24 cellular contexts compared by ENCODE assay signal in the genomic region with DNA sequence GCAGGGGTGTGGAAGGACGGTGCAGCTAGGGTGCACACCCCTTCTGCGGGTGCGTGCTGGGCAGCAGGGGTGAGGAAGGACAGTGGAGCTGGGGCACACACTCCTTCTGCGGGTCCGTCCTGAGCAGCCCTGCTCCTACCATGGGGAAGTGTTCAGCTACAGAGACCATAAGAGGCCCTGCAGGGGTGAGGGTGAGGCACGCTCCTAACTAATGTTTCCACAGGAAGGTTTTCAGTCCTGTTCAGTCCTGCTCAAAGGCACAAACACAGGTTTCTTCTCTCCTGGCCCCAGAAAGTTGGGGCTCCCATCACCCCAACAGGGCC. TPM values are rescaled to one million over a fixed set of nuclear protein-coding genes. Genes with fewer than 3 reads are reported as not detected.
DNase-seq lines count a peak whose midpoint lies in the region; ATAC-seq, FAIRE-seq and TF ChIP-seq lines count a peak whose summit lies in the region.
"Had no signal": no experiment of that assay in that cellular context is flagged by ENCODE, and none has a peak within 500 bp of the region (broad histone marks: within the 10 kb centered on the region; RNA-seq: fewer than 3 reads in every experiment).

No MANE protein-coding gene starts in this region.

- FAIRE-seq in K562 (lab: Jason Lieb, UNC), result no peak
- FAIRE-seq: endothelial cell of umbilical vein had no signal

- no TSS peak for BruUV-seq in K562 (replicated peaks; lab: Mats Ljungman, UMichigan)

- CTCF ChIA-PET in K562 (lab: Yijun Ruan, JAX; ENCODE audit: low intra/inter-chr PET ratio), result no interaction called here

- H3K27me3 ChIP-seq in HL-60 (ENCODE audit: insufficient read depth, poor library complexity, severe bottlenecking), result no peaks in the 10 kb centered on the region
- no peaks in the 10 kb centered on the region for H3K27me3 ChIP-seq in K562 (ENCODE audit: control insufficient read depth in 2 of 2, insufficient read depth in 2 of 2, low read length in 2 of 2)
- H3K27me3 ChIP-seq in neutrophil, result no peaks in the 10 kb centered on the region

- no peaks in the 10 kb centered on the region for H3K79me2 ChIP-seq in K562 (ENCODE audit: control insufficient read depth, insufficient read depth, low read length)

- H3K4me3 ChIP-seq in HL-60 (replicated peaks; ENCODE audit: insufficient read depth, low read length) (no peak overlapping the region), K562 (no peak overlapping the region), neutrophil (ENCODE audit: low read depth in 1 of 2, low read length in 1 of 2) (peak overlapping the region; percentile 96 to 100)
- H3K4me3 ChIP-seq: gastrocnemius medialis, prostate gland had no signal

- peaks cover 3% of the 10 kb centered on the region for H3K9me1 ChIP-seq in K562 (ENCODE audit: control insufficient read depth, insufficient read depth, low read length)

- no peak for TF ChIP-seq POLR2A in K562 (conservative IDR thresholded peaks at IDR 0.05)

- H3K9me3 ChIP-seq in K562 (replicated peaks; ENCODE audit: control insufficient read depth, insufficient read depth, low read depth, low read length) (no peaks in the 10 kb centered on the region), neutrophil (no peaks in the 10 kb centered on the region)
- H3K9me3 ChIP-seq: gastrocnemius medialis, prostate gland, SK-N-SH had no signal

- POLR2A ChIA-PET in K562 (lab: Yijun Ruan, JAX), result interaction anchor here (1.0 to 1.5 kb wide), 3 partner anchors 9 to 26 kb away, joined by 3 to 4 read pairs (median 4); no protein-coding TSS in a partner anchor

- H2AFZ ChIP-seq in K562 (ENCODE audit: low read depth, low read length), result no peak overlapping the region

- intact Hi-C loops in K562 (cut with micrococcal nuclease), result loop anchor here (2.0 kb wide), 1 partner anchor 25 kb away; no protein-coding TSS in a partner anchor

- H3K4me2 ChIP-seq in K562 (ENCODE audit: insufficient read depth, low read length), result no peak overlapping the region
- H3K4me2 ChIP-seq: SK-N-SH had no signal

- in situ Hi-C loops in K562 (cut with MboI), result no loop called here
- in situ Hi-C loops in ACHN (cut with HindIII; ENCODE audit: low pct_ligation_motif_present, low pct_unique_long_range_greater_than_20kb, low sequenced_read_pairs), result no loop called here

- TF ChIP-seq CTCF in HL-60 (IDR thresholded peaks at IDR 0.05; ENCODE audit: insufficient read depth, low read length), result no peak
- no peak for TF ChIP-seq CTCF in K562 (IDR thresholded peaks at IDR 0.05 in 2 of 3, conservative IDR thresholded peaks at IDR 0.05 in 1 of 3; ENCODE audit: insufficient read depth in 2 of 3, low read depth in 1 of 3, low read length in 3 of 3)
- TF ChIP-seq CTCF in neutrophil (IDR thresholded peaks at IDR 0.05), result no peak

- H3K27ac ChIP-seq in HL-60 (replicated peaks) (peak overlapping the region; percentile 90), K562 (ENCODE audit: extremely low read depth, low read depth, low read length) (peak overlapping the region; percentile 92; the same call in 1 of the 3 replicates), neutrophil (peak overlapping the region; percentile 100), caudate nucleus (ENCODE audit: low read depth, low read length) (no peak overlapping the region)
- H3K27ac ChIP-seq: gastrocnemius medialis, WERI-Rb-1 had no signal

- TF ChIP-seq RAD21 in K562 (CRISPR knock-in tag; conservative IDR thresholded peaks at IDR 0.05 in 1 of 2, IDR thresholded peaks at IDR 0.05 in 1 of 2), result no peak

- DNase-seq in HL-60 (ENCODE audit: low read depth in 1 of 2, low spot score in 1 of 2) (peak; percentile 90 to 92), NOMO-1 treated with DMSO at 0.1 percent for 48 hours (lab: John Stamatoyannopoulos, UW; ENCODE audit: unreplicated experiment) (peak; percentile 67), K562 (ENCODE audit: extremely low read depth in 1 of 4, low spot score in 3 of 4) (no peak), ACHN (no peak), caudate nucleus (lab: John Stamatoyannopoulos, UW) (no peak), NCI-H2107 treated with DMSO at 0.1 percent for 48 hours (lab: John Stamatoyannopoulos, UW; ENCODE audit: unreplicated experiment) (no peak), activated gamma-delta T cell treated with Interleukin-2 at 50 U/mL for 16 hours (no peak)
- DNase-seq: activated gamma-delta T cell; C1 segment of cervical spinal cord; EL; gastrocnemius medialis; NCI-H1694 treated with DMSO at 0.1 percent for 48 hours; SK-N-SH; stimulated activated CD4-positive, alpha-beta T cell treated with anti-CD3 and anti-CD28 coated beads, Interleukin-12 subunit alpha, Interleukin-12 subunit beta, amount 100 ng/mL, for 4 hours; stimulated activated naive CD4-positive, alpha-beta T cell treated with Interleukin-2 at 50 U/mL for 16 hours; WERI-Rb-1 had no signal

- ATAC-seq in K562, result no peak
- ATAC-seq: gastrocnemius medialis had no signal

- H4K20me1 ChIP-seq in K562 (replicated peaks; ENCODE audit: control insufficient read depth, insufficient read depth, low read length), result no peaks in the 10 kb centered on the region

- peak overlapping the region in 1 of 2 experiments; percentile 78; a peak in 1 of 4 replicates for H3K9ac ChIP-seq in K562 (ENCODE audit: insufficient read depth in 1 of 2, low read depth in 2 of 2, low read length in 2 of 2)
- H3K9ac ChIP-seq: SK-N-SH had no signal

- H3K36me3 ChIP-seq in K562 (ENCODE audit: control insufficient read depth, insufficient read depth, low read length) (peaks cover 38% of the 10 kb centered on the region; the same call in 1 of the 3 replicates), neutrophil (peaks cover 45% of the 10 kb centered on the region)

- peaks cover 40 to 60% of the 10 kb centered on the region in 2 experiments for H3K4me1 ChIP-seq in K562 (replicated peaks in 1 of 2; ENCODE audit: control insufficient read depth in 2 of 2, insufficient read depth in 2 of 2, low read length in 2 of 2)
- peaks cover 43 to 49% of the 10 kb centered on the region in 2 experiments for H3K4me1 ChIP-seq in neutrophil (ENCODE audit: control insufficient read depth in 1 of 2, insufficient read depth in 1 of 2, low read depth in 1 of 2, low read length in 1 of 2)
- H3K4me1 ChIP-seq: gastrocnemius medialis had no signal

- 82% methylated on average over 5 of the region's 6 CpGs for WGBS in K562 (ENCODE audit: insufficient coverage, low coverage, missing lambda C conversion rate)

- no peak for TF ChIP-seq EP300 in K562 (IDR thresholded peaks at IDR 0.05; ENCODE audit: low read length)

RNA-seq across cellular contexts. Expression of a gene that starts 3.3 kb away (rescaled TPM):
- 8.0 and 37.9 TPM in 2 replicates for total RNA-seq in K562 (2011; cell fraction: chromatin; rRNA removed; ENCODE audit: low replicate concordance)
- 34.7 and 35.9 TPM in 2 replicates for total RNA-seq in K562 (2011; cell fraction: nucleolus; rRNA removed)
- total RNA-seq in K562 (2011; cell fraction: nucleoplasm; rRNA removed), result 11.8 and 15.8 TPM in 2 replicates
- total RNA-seq in K562 (2014; rRNA removed), result 2.9 and 3.3 TPM in 2 replicates
- total RNA-seq in K562 (2014; rRNA removed; fragmentation: Illumina TruSeq; extraction: Trizol), result 0.19 and 0.25 TPM in 2 replicates
- total RNA-seq in K562 (2015; rRNA removed; fragmentation: Illumina TruSeq; extraction: Trizol), result 1.0 TPM in 2 replicates
- 6.1 and 7.0 TPM in 2 replicates for total RNA-seq in K562 (2021)
- 1.5 and 5.8 TPM in 2 replicates for polyA plus RNA-seq in K562 (2011; rRNA removed)
- 5.3 and 5.8 TPM in 2 replicates for polyA plus RNA-seq in K562 (2011; cell fraction: cytosol; rRNA removed)
- polyA plus RNA-seq in K562 (2011; cell fraction: nucleus; rRNA removed), result 42.9 and 49.0 TPM in 2 replicates
- 4.0 and 16.8 TPM in 2 replicates for polyA plus RNA-seq in K562 (2012)
- polyA plus RNA-seq in K562 (2014; fragmentation: Illumina TruSeq; extraction: Trizol), result 1.1 and 3.4 TPM in 2 replicates
- under 1 TPM; 0.07 to 0.14 TPM for polyA plus RNA-seq in K562 (2014; fragmentation: Nextera tagmentation; extraction: Ambion mirVana)
- 5.0 and 7.2 TPM in 2 replicates for polyA plus RNA-seq in K562 (2014; rRNA removed)
- polyA minus RNA-seq in K562 (2011; rRNA and poly(A)+ RNA removed), result 1.0 and 1.6 TPM in 2 replicates
- 3.1 and 5.6 TPM in 2 replicates for polyA minus RNA-seq in K562 (2011; cell fraction: cytosol; rRNA and poly(A)+ RNA removed)
- 14.7 and 18.5 TPM in 2 replicates for polyA minus RNA-seq in K562 (2011; cell fraction: nucleus; rRNA and poly(A)+ RNA removed)

RNA-seq across cellular contexts. Expression of a gene that starts 28.8 kb away (rescaled TPM):
- 97.4 and 177 TPM in 2 replicates for total RNA-seq in K562 (2011; cell fraction: chromatin; rRNA removed; ENCODE audit: low replicate concordance)
- total RNA-seq in K562 (2011; cell fraction: nucleolus; rRNA removed), result 93.2 and 103 TPM in 2 replicates
- 81.1 and 81.7 TPM in 2 replicates for total RNA-seq in K562 (2011; cell fraction: nucleoplasm; rRNA removed)
- total RNA-seq in K562 (2014; rRNA removed) (35.1 and 44.2 TPM in 2 replicates), K562 (2014; rRNA removed; fragmentation: Illumina TruSeq; extraction: Trizol) (21.0 and 22.1 TPM in 2 replicates), K562 (2015; rRNA removed; fragmentation: Illumina TruSeq; extraction: Trizol) (23.3 and 27.0 TPM in 2 replicates), K562 (2021) (56.6 and 56.7 TPM in 2 replicates)
- polyA plus RNA-seq in K562 (2011; rRNA removed) (39.3 and 45.1 TPM in 2 replicates), K562 (2014; fragmentation: Illumina TruSeq; extraction: Trizol) (28.4 and 35.5 TPM in 2 replicates), K562 (2014; fragmentation: Nextera tagmentation; extraction: Ambion mirVana) (1 to 10 TPM; 4.3 to 4.4 TPM), K562 (2014; rRNA removed) (32.0 and 33.0 TPM in 2 replicates)
- 33.2 and 44.0 TPM in 2 replicates for polyA plus RNA-seq in K562 (2011; cell fraction: cytosol; rRNA removed)
- polyA plus RNA-seq in K562 (2011; cell fraction: nucleus; rRNA removed), result 79.4 and 99.6 TPM in 2 replicates
- polyA plus RNA-seq in K562 (2012), result 29.8 and 48.0 TPM in 2 replicates
- polyA minus RNA-seq in K562 (2011; rRNA and poly(A)+ RNA removed), result 36.7 and 39.5 TPM in 2 replicates
- 29.7 and 33.5 TPM in 2 replicates for polyA minus RNA-seq in K562 (2011; cell fraction: cytosol; rRNA and poly(A)+ RNA removed)
- polyA minus RNA-seq in K562 (2011; cell fraction: nucleus; rRNA and poly(A)+ RNA removed), result 35.9 and 60.8 TPM in 2 replicates

RNA-seq across cellular contexts. Expression of a gene that starts 28.8 kb away (rescaled TPM):
- total RNA-seq in K562 (2011; cell fraction: chromatin; rRNA removed; ENCODE audit: low replicate concordance), result 15.4 and 25.5 TPM in 2 replicates
- total RNA-seq in K562 (2011; cell fraction: nucleolus; rRNA removed), result 20.5 and 22.4 TPM in 2 replicates
- 21.4 and 24.6 TPM in 2 replicates for total RNA-seq in K562 (2011; cell fraction: nucleoplasm; rRNA removed)
- total RNA-seq in K562 (2014; rRNA removed), result 36.3 and 44.4 TPM in 2 replicates
- total RNA-seq in K562 (2014; rRNA removed; fragmentation: Illumina TruSeq; extraction: Trizol), result 19.2 and 24.5 TPM in 2 replicates
- 46.6 and 48.8 TPM in 2 replicates for total RNA-seq in K562 (2015; rRNA removed; fragmentation: Illumina TruSeq; extraction: Trizol)
- total RNA-seq in K562 (2021), result 69.3 and 72.9 TPM in 2 replicates
- polyA plus RNA-seq in K562 (2011; rRNA removed), result 37.3 and 40.1 TPM in 2 replicates
- polyA plus RNA-seq in K562 (2011; cell fraction: cytosol; rRNA removed), result 31.7 and 75.7 TPM in 2 replicates
- 45.8 and 50.3 TPM in 2 replicates for polyA plus RNA-seq in K562 (2011; cell fraction: nucleus; rRNA removed)
- polyA plus RNA-seq in K562 (2012), result 43.5 and 47.7 TPM in 2 replicates
- 47.2 and 51.8 TPM in 2 replicates for polyA plus RNA-seq in K562 (2014; fragmentation: Illumina TruSeq; extraction: Trizol)
- 1 to 10 TPM in 1 of 2 experiments, under 1 TPM in 1; 0.61 to 3.7 TPM for polyA plus RNA-seq in K562 (2014; fragmentation: Nextera tagmentation; extraction: Ambion mirVana)
- polyA plus RNA-seq in K562 (2014; rRNA removed), result 57.4 TPM in 2 replicates
- polyA minus RNA-seq in K562 (2011; rRNA and poly(A)+ RNA removed), result 11.4 and 19.7 TPM in 2 replicates
- 18.1 and 20.8 TPM in 2 replicates for polyA minus RNA-seq in K562 (2011; cell fraction: cytosol; rRNA and poly(A)+ RNA removed)
- 10.2 and 13.4 TPM in 2 replicates for polyA minus RNA-seq in K562 (2011; cell fraction: nucleus; rRNA and poly(A)+ RNA removed)

RNA-seq across cellular contexts. Expression of a gene that starts 42.3 kb away (rescaled TPM):
- 1.8 and 3.5 TPM in 2 replicates for total RNA-seq in K562 (2011; cell fraction: chromatin; rRNA removed; ENCODE audit: low replicate concordance)
- total RNA-seq in K562 (2011; cell fraction: nucleolus; rRNA removed), result 2.1 and 2.7 TPM in 2 replicates
- total RNA-seq in K562 (2011; cell fraction: nucleoplasm; rRNA removed), result 1.6 and 1.7 TPM in 2 replicates
- 0.45 and 0.49 TPM in 2 replicates for total RNA-seq in K562 (2014; rRNA removed)
- total RNA-seq in K562 (2014; rRNA removed; fragmentation: Illumina TruSeq; extraction: Trizol), result 0.16 and 0.18 TPM in 2 replicates
- 0.07 and 0.23 TPM in 2 replicates for total RNA-seq in K562 (2015; rRNA removed; fragmentation: Illumina TruSeq; extraction: Trizol)
- 0.55 and 0.69 TPM in 2 replicates for total RNA-seq in K562 (2021)
- 0.03 and 0.21 TPM in 2 replicates for polyA plus RNA-seq in K562 (2011; rRNA removed)
- polyA plus RNA-seq in K562 (2011; cell fraction: cytosol; rRNA removed), result 0.07 and 0.60 TPM in 2 replicates
- 0.17 and 2.0 TPM in 2 replicates for polyA plus RNA-seq in K562 (2011; cell fraction: nucleus; rRNA removed)
- 0.48 and 1.4 TPM in 2 replicates for polyA plus RNA-seq in K562 (2012)
- polyA plus RNA-seq in K562 (2014; fragmentation: Illumina TruSeq; extraction: Trizol), result 0.19 and 0.29 TPM in 2 replicates
- polyA plus RNA-seq in K562 (2014; fragmentation: Nextera tagmentation; extraction: Ambion mirVana), result under 1 TPM in 1 of 2 experiments, not detected in 1; 0.07 TPM
- polyA plus RNA-seq in K562 (2014; rRNA removed), result 0.36 and 0.70 TPM in 2 replicates
- polyA minus RNA-seq in K562 (2011; rRNA and poly(A)+ RNA removed), result not detected in 2 replicates
- polyA minus RNA-seq in K562 (2011; cell fraction: cytosol; rRNA and poly(A)+ RNA removed), result not detected in 2 replicates
- 0.11 and 0.27 TPM in 2 replicates for polyA minus RNA-seq in K562 (2011; cell fraction: nucleus; rRNA and poly(A)+ RNA removed)
- total RNA-seq: activated CD8-positive, alpha-beta memory T cell treated with anti-CD3 and anti-CD28 coated beads for 36 hours; endothelial cell of umbilical vein; LHCN-M2; NCI-H460; OCI-LY7 had no signal
- polyA plus RNA-seq: endothelial cell of umbilical vein, SK-N-SH had no signal

RNA-seq across cellular contexts. Expression of a gene that starts 49.9 kb away (rescaled TPM):
- total RNA-seq in K562 (2011; cell fraction: chromatin; rRNA removed; ENCODE audit: low replicate concordance), result not detected in 2 replicates
- total RNA-seq in K562 (2011; cell fraction: nucleolus; rRNA removed), result not detected in 2 replicates
- not detected in 2 replicates for total RNA-seq in K562 (2011; cell fraction: nucleoplasm; rRNA removed)
- total RNA-seq in K562 (2014; rRNA removed) (not detected in 2 replicates), K562 (2014; rRNA removed; fragmentation: Illumina TruSeq; extraction: Trizol) (not detected in 2 replicates), K562 (2015; rRNA removed; fragmentation: Illumina TruSeq; extraction: Trizol) (not detected in 2 replicates), K562 (2021) (0.16 and 0.35 TPM in 2 replicates)
- polyA plus RNA-seq in K562 (2011; rRNA removed) (not detected in 2 replicates), K562 (2014; fragmentation: Illumina TruSeq; extraction: Trizol) (not detected in 2 replicates), K562 (2014; fragmentation: Nextera tagmentation; extraction: Ambion mirVana) (not detected), K562 (2014; rRNA removed) (0.46 TPM in 1 of 2 replicates, not detected in the other)
- 0.12 TPM in 1 of 2 replicates, not detected in the other for polyA plus RNA-seq in K562 (2011; cell fraction: cytosol; rRNA removed)
- polyA plus RNA-seq in K562 (2011; cell fraction: nucleus; rRNA removed), result 0.14 TPM in 1 of 2 replicates, not detected in the other
- 0.09 and 0.28 TPM in 2 replicates for polyA plus RNA-seq in K562 (2012)
- polyA minus RNA-seq in K562 (2011; rRNA and poly(A)+ RNA removed), result not detected in 2 replicates
- polyA minus RNA-seq in K562 (2011; cell fraction: cytosol; rRNA and poly(A)+ RNA removed), result not detected in 2 replicates
- not detected in 2 replicates for polyA minus RNA-seq in K562 (2011; cell fraction: nucleus; rRNA and poly(A)+ RNA removed)
- total RNA-seq: activated CD8-positive, alpha-beta memory T cell treated with anti-CD3 and anti-CD28 coated beads for 36 hours; endothelial cell of umbilical vein; gastrocnemius medialis; LHCN-M2; liver; NCI-H460; OCI-LY7 had no signal
- polyA plus RNA-seq: endothelial cell of umbilical vein, liver, SK-N-SH had no signal

Comparison
In these comparisons a context has a peak if more than half of its experiments do, and no peak if none do; other contexts are left out.
1. DNase-seq: peak in HL-60 (2 of 2) and NOMO-1 treated with DMSO at 0.1 percent for 48 hours (single experiment); none in K562 (0 of 4), ACHN (single experiment), caudate nucleus (0 of 61), NCI-H2107 treated with DMSO at 0.1 percent for 48 hours (single experiment) and activated gamma-delta T cell treated with Interleukin-2 at 50 U/mL for 16 hours (single experiment).
2. H3K4me3 ChIP-seq: peak in neutrophil (2 of 2); none in HL-60 (single experiment) and K562 (single experiment).